ENCODE assay signal across 24 cellular contexts in genomic region chr4:154304679-154305078, GRCh38.
DNase-seq lines count a peak whose midpoint lies in the region; ATAC-seq, FAIRE-seq and TF ChIP-seq lines count a peak whose summit lies in the region.
"Had no signal": no experiment of that assay in that cellular context is flagged by ENCODE, and none has a peak within 500 bp of the region (broad histone marks: within the 10 kb centered on the region; RNA-seq: fewer than 3 reads in every experiment).

No MANE protein-coding gene starts in this region.

- H3K27me3 Mint-ChIP-seq in MCF 10A (ENCODE audit: insufficient read depth, unreplicated experiment), result no peaks in the 10 kb centered on the region
- H3K27me3 Mint-ChIP-seq: CD4-positive, CD25-positive, alpha-beta regulatory T cell had no signal

- H3K9me3 Mint-ChIP-seq in MCF 10A (ENCODE audit: unreplicated experiment), result peaks cover 23% of the 10 kb centered on the region
- H3K9me3 Mint-ChIP-seq: CD8-positive, alpha-beta T cell had no signal

- H3K4me3 ChIP-seq in mammary epithelial cell (replicated peaks in 1 of 3; ENCODE audit: insufficient read depth in 1 of 3, low read depth in 2 of 3, low read length in 3 of 3) (no peak overlapping the region), bronchial epithelial cell (ENCODE audit: low read depth, low read length) (no peak overlapping the region), mucosa of descending colon (no peak overlapping the region)
- H3K4me3 ChIP-seq: A549, BLaER1, GM12878, HAP-1 had no signal

- in situ Hi-C loops in mammary epithelial cell (cut with MboI; ENCODE audit: low sequenced_read_pairs in 2 of 2), result loop anchor here in 1 of 2 donors (25.0 kb wide), 1 partner anchor 517 kb away; the partner anchor contains the start of gene SFRP2

- DNase-seq in mammary epithelial cell, result peak; percentile 51
- no peak for DNase-seq in MCF 10A (ENCODE audit: unreplicated experiment)
- peak; percentile 2 for DNase-seq in bronchial epithelial cell (ENCODE audit: low read depth)
- peak; percentile 4 for DNase-seq in glomerular visceral epithelial cell (ENCODE audit: extremely low spot score)
- DNase-seq in mucosa of descending colon, result no peak
- DNase-seq in AG08396 (ENCODE audit: low spot score), result no peak
- DNase-seq: Caco-2; CD4-positive, CD25-positive, alpha-beta regulatory T cell; CD8-positive, alpha-beta T cell; DMS153; DMS79; EL; GDM1; GOT3; HFFc6 had no signal

- no peaks in the 10 kb centered on the region for H3K79me2 ChIP-seq in mammary epithelial cell (ENCODE audit: insufficient read depth, low read length)

- no TSS peak for BruUV-seq in mammary epithelial cell (replicated peaks; lab: Mats Ljungman, UMichigan)
- no TSS peak for BruUV-seq in MCF 10A (replicated peaks; lab: Mats Ljungman, UMichigan)

- H2AFZ ChIP-seq in mammary epithelial cell (ENCODE audit: low read depth, low read length), result no peak overlapping the region

- H3K27ac Mint-ChIP-seq in MCF 10A (ENCODE audit: low read depth, unreplicated experiment), result no peak overlapping the region
- H3K27ac Mint-ChIP-seq: B cell; CD4-positive, CD25-positive, alpha-beta regulatory T cell; CD8-positive, alpha-beta T cell; HFFc6 had no signal

- H3K4me1 ChIP-seq in mammary epithelial cell (ENCODE audit: insufficient read depth, low read length), result no peaks in the 10 kb centered on the region
- no peaks in the 10 kb centered on the region for H3K4me1 ChIP-seq in mucosa of descending colon (ENCODE audit: low read depth)
- H3K4me1 ChIP-seq: A549, BLaER1, Caco-2, HAP-1 had no signal

- H3K27ac ChIP-seq in mammary epithelial cell (ENCODE audit: insufficient read depth, low read depth, low read length), result no peak overlapping the region
- H3K27ac ChIP-seq: 22Rv1, A549, BLaER1, C4-2B had no signal

- no peak for ATAC-seq in mucosa of descending colon
- ATAC-seq in GM19035 (IDR thresholded peaks at IDR 0.05; ENCODE audit: unreplicated experiment), result no peak
- ATAC-seq: A549; CD8-positive, alpha-beta T cell; GM12878 had no signal

- H3K4me3 Mint-ChIP-seq in MCF 10A (ENCODE audit: unreplicated experiment), result no peak overlapping the region
- H3K4me3 Mint-ChIP-seq: B cell; CD4-positive, CD25-positive, alpha-beta regulatory T cell; CD8-positive, alpha-beta T cell; HFFc6 had no signal

- POLR2A ChIA-PET in MCF 10A (lab: Yijun Ruan, JAX), result no interaction called here

- CTCF ChIA-PET in mammary epithelial cell (lab: Charles Lee; ENCODE audit: low non-redundant PET), result no interaction called here
- CTCF ChIA-PET in MCF 10A (lab: Yijun Ruan, JAX), result no interaction called here

- H3K4me1 Mint-ChIP-seq in MCF 10A (ENCODE audit: insufficient read depth, unreplicated experiment), result peaks cover 4% of the 10 kb centered on the region
- H3K4me1 Mint-ChIP-seq: B cell; CD4-positive, CD25-positive, alpha-beta regulatory T cell had no signal

- peaks cover 5% of the 10 kb centered on the region for H3K36me3 Mint-ChIP-seq in MCF 10A (ENCODE audit: insufficient read depth, unreplicated experiment)
- H3K36me3 Mint-ChIP-seq: CD4-positive, CD25-positive, alpha-beta regulatory T cell; CD8-positive, alpha-beta T cell had no signal

- TF ChIP-seq CTCF in mammary epithelial cell (conservative IDR thresholded peaks at IDR 0.05 in 1 of 2, IDR thresholded peaks at IDR 0.05 in 1 of 2; ENCODE audit: extremely low read depth in 1 of 2, insufficient read depth in 1 of 2, low read depth in 1 of 2, low read length in 2 of 2) (no peak), MCF 10A (IDR thresholded peaks at IDR 0.05; ENCODE audit: unreplicated experiment) (no peak), bronchial epithelial cell (IDR thresholded peaks at IDR 0.05; ENCODE audit: insufficient read depth, low read length, severe bottlenecking) (no peak), mucosa of descending colon (IDR thresholded peaks at IDR 0.05) (no peak)

- intact Hi-C loops in mammary epithelial cell (cut with micrococcal nuclease), result no loop called here
- intact Hi-C loops in MCF 10A (cut with micrococcal nuclease), result no loop called here
- intact Hi-C loops in mucosa of descending colon (cut with DNase I, micrococcal nuclease), result no loop called here

- WGBS in mammary epithelial cell (ENCODE audit: low coverage, missing lambda C conversion rate), result 41% methylated on average over 5 of the region's 5 CpGs

- no peaks in the 10 kb centered on the region for H3K27me3 ChIP-seq in mammary epithelial cell (ENCODE audit: insufficient read depth, low read length)
- H3K27me3 ChIP-seq in bronchial epithelial cell (ENCODE audit: control insufficient read depth, insufficient read depth, low read length), result no peaks in the 10 kb centered on the region
- H3K27me3 ChIP-seq: BLaER1 had no signal

- no peak overlapping the region for H3K4me2 ChIP-seq in mammary epithelial cell (ENCODE audit: insufficient read depth, low read depth, low read length)
- H3K4me2 ChIP-seq: A549, BLaER1 had no signal

- no peaks in the 10 kb centered on the region for H3K36me3 ChIP-seq in mammary epithelial cell (ENCODE audit: insufficient read depth, low read length)
- no peaks in the 10 kb centered on the region for H3K36me3 ChIP-seq in bronchial epithelial cell (ENCODE audit: control insufficient read depth, insufficient read depth, low read length)
- H3K36me3 ChIP-seq in mucosa of descending colon (ENCODE audit: low read depth), result no peaks in the 10 kb centered on the region
- H3K36me3 ChIP-seq: HAP-1 had no signal

- dilution Hi-C loops in mammary epithelial cell (cut with HindIII; ENCODE audit: low sequenced_read_pairs), result no loop called here

- H3K9me3 ChIP-seq in mammary epithelial cell (replicated peaks; ENCODE audit: insufficient read depth, low read length) (no peaks in the 10 kb centered on the region), mucosa of descending colon (no peaks in the 10 kb centered on the region)
- H3K9me3 ChIP-seq: A549, BLaER1, Caco-2, HAP-1 had no signal

- no peak overlapping the region for H3K9ac ChIP-seq in mammary epithelial cell (ENCODE audit: insufficient read depth, low read length)
- H3K9ac ChIP-seq: BLaER1 had no signal

- H4K20me1 ChIP-seq in mammary epithelial cell (ENCODE audit: insufficient read depth, low read length), result no peaks in the 10 kb centered on the region
- H4K20me1 ChIP-seq: BLaER1 had no signal

- FAIRE-seq in bronchial epithelial cell (lab: Jason Lieb, UNC), result no peak
- FAIRE-seq: A549, GM12878, H54 had no signal

Comparison
In these comparisons a context has a peak if more than half of its experiments do, and no peak if none do; other contexts are left out.
1. DNase-seq: peak in mammary epithelial cell (single experiment), bronchial epithelial cell (single experiment) and glomerular visceral epithelial cell (single experiment); none in MCF 10A (single experiment), mucosa of descending colon (0 of 3) and AG08396 (single experiment).